Comparison of ENCODE assay signal across 1 cellular context in genomic region chr21:43748622-43749021, GRCh38.
TF ChIP-seq lines count a peak whose summit lies in the region.

No MANE protein-coding gene starts in this region.

TF ChIP-seq in H1, 55 proteins besides CTCF, POLR2A, EP300 and RAD21:
- TF ChIP-seq KDM4A (IDR thresholded peaks at IDR 0.05; ENCODE audit: low read depth, low read length, severe bottlenecking) (no peak), NRF1 (IDR thresholded peaks at IDR 0.05; ENCODE audit: low read depth, low read length) (no peak), SRF (IDR thresholded peaks at IDR 0.05; ENCODE audit: low read depth, low read length) (no peak), TCF12 (IDR thresholded peaks at IDR 0.05; ENCODE audit: low read depth, low read length) (no peak), TEAD4 (IDR thresholded peaks at IDR 0.05; ENCODE audit: low read depth, low read length) (no peak), SP4 (IDR thresholded peaks at IDR 0.05; ENCODE audit: low read length) (no peak), BRCA1 (IDR thresholded peaks at IDR 0.05; ENCODE audit: low read depth, low read length) (no peak), E2F6 (IDR thresholded peaks at IDR 0.05) (no peak), CBX8 (IDR thresholded peaks at IDR 0.05; ENCODE audit: borderline replicate concordance, low read depth, low read length) (no peak), SP2 (IDR thresholded peaks at IDR 0.05; ENCODE audit: low read length) (no peak), ZNF274 (IDR thresholded peaks at IDR 0.05; ENCODE audit: borderline replicate concordance, extremely low read depth, low read length) (no peak), CHD1 (IDR thresholded peaks at IDR 0.05; ENCODE audit: low read depth, low read length) (no peak), KDM1A (IDR thresholded peaks at IDR 0.05; ENCODE audit: borderline replicate concordance, low read length) (no peak), GTF2F1 (IDR thresholded peaks at IDR 0.05; ENCODE audit: borderline replicate concordance, low read depth, low read length) (no peak), NANOG (IDR thresholded peaks at IDR 0.05; ENCODE audit: insufficient read depth, low read depth, low read length, poor library complexity, severe bottlenecking) (no peak), CHD7 (IDR thresholded peaks at IDR 0.05; ENCODE audit: insufficient replicate concordance, low read length) (no peak), TBP (IDR thresholded peaks at IDR 0.05; ENCODE audit: low read depth, low read length) (no peak), SIX5 (IDR thresholded peaks at IDR 0.05; ENCODE audit: low read depth, low read length) (no peak), RNF2 (IDR thresholded peaks at IDR 0.05; ENCODE audit: borderline replicate concordance, low read depth, low read length, missing control alignments, poor library complexity, severe bottlenecking) (no peak)
TF ChIP-seq in H1: peak in this region for 0.
